12 cellular contexts compared by ENCODE assay signal in the genomic region with DNA sequence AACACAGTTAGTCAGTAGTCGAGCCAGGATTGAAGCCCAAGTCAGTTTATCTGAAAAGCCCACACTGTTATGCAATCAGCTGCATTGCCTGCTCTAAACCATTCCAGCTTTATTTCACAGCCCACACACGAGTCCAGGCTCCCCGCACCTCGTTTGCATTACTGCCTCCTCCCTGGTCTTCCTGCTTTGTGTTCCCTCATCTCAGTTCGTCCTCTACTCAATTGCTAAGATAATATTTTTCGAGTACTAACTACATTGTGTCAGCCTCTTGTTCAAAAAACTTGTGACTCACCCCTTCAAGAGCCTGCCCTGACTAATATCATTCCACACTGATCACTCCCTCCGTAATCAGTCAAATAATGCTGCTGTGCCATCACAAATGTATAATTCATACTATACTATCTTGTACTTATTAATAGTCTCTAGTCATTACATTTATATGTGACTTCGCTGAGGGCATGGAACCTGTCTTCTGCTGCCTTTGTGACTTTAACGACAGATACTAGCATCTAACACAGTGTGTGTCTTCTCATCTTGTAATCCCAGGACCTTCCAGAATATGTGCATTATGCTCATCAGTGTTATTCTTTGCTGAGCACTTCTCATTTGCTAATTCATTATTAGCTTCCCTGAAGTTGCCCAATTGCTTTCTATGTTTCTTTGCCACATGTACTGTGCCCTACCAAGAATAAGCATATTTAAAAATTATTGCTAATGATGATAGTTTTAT. TPM values are rescaled to one million over a fixed set of nuclear protein-coding genes. Genes with fewer than 3 reads are reported as not detected.
DNase-seq lines count a peak whose midpoint lies in the region; ATAC-seq, FAIRE-seq and TF ChIP-seq lines count a peak whose summit lies in the region.
"Had no signal": no experiment of that assay in that cellular context is flagged by ENCODE, and none has a peak within 500 bp of the region (broad histone marks: within the 10 kb centered on the region; RNA-seq: fewer than 3 reads in every experiment).

No MANE protein-coding gene starts in this region.

- H3K4me3 ChIP-seq in ACC112 (ENCODE audit: low read depth, low read length) (peak overlapping the region; percentile 27; the same call in 1 of the 2 replicates), HL-60 (replicated peaks; ENCODE audit: insufficient read depth, low read length) (no peak overlapping the region), astrocyte (ENCODE audit: insufficient read depth, low read depth, low read length) (peak overlapping the region; percentile 12), keratinocyte (ENCODE audit: control insufficient read depth in 2 of 3, extremely low read depth in 1 of 3, insufficient read depth in 2 of 3, low read depth in 1 of 3, low read length in 3 of 3) (peak overlapping the region in 1 of 3 experiments; percentile 43)

- H3K9me3 Mint-ChIP-seq in astrocyte (ENCODE audit: unreplicated experiment) (no peaks in the 10 kb centered on the region), endothelial cell (ENCODE audit: unreplicated experiment) (no peaks in the 10 kb centered on the region), WTC11 (peaks cover 9% of the 10 kb centered on the region)

- TF ChIP-seq CTCF in HL-60 (IDR thresholded peaks at IDR 0.05; ENCODE audit: insufficient read depth, low read length), result no peak
- no peak for TF ChIP-seq CTCF in astrocyte (IDR thresholded peaks at IDR 0.05; ENCODE audit: insufficient read depth, low read depth, low read length)
- no peak for TF ChIP-seq CTCF in keratinocyte (optimal IDR thresholded peaks at IDR 0.05 in 1 of 3, IDR thresholded peaks at IDR 0.05 in 1 of 3, conservative IDR thresholded peaks at IDR 0.05 in 1 of 3; ENCODE audit: extremely low read depth in 1 of 3, insufficient read depth in 2 of 3, low read length in 3 of 3)
- TF ChIP-seq CTCF in endothelial cell (IDR thresholded peaks at IDR 0.05; ENCODE audit: unreplicated experiment), result no peak
- no peak for TF ChIP-seq CTCF in WTC11 (IDR thresholded peaks at IDR 0.05)

- H3K36me3 Mint-ChIP-seq in astrocyte (ENCODE audit: low read depth, unreplicated experiment), result no peaks in the 10 kb centered on the region
- H3K36me3 Mint-ChIP-seq in endothelial cell (ENCODE audit: low read depth, unreplicated experiment), result no peaks in the 10 kb centered on the region
- no peaks in the 10 kb centered on the region for H3K36me3 Mint-ChIP-seq in WTC11

- peak overlapping the region; percentile 11 for H3K9ac ChIP-seq in astrocyte (ENCODE audit: low read length)
- H3K9ac ChIP-seq in keratinocyte (ENCODE audit: control insufficient read depth, extremely low read depth, insufficient read depth, low read length), result peak overlapping the region; percentile 51

- no peaks in the 10 kb centered on the region for H3K9me1 ChIP-seq in keratinocyte (ENCODE audit: control insufficient read depth, extremely low read depth, insufficient read depth, low read length)

- POLR2A ChIA-PET in WTC11 (lab: Charles Lee), result no interaction called here

- no peaks in the 10 kb centered on the region for H3K79me2 ChIP-seq in ACC112 (ENCODE audit: control insufficient read depth, insufficient read depth, low read length, unreplicated experiment)
- no peaks in the 10 kb centered on the region for H3K79me2 ChIP-seq in astrocyte (ENCODE audit: insufficient read depth, low read length)
- H3K79me2 ChIP-seq in keratinocyte (ENCODE audit: control insufficient read depth, insufficient read depth, low read length), result no peaks in the 10 kb centered on the region

- FAIRE-seq in astrocyte (lab: Jason Lieb, UNC), result peak; percentile 91
- no peak for FAIRE-seq in keratinocyte (lab: Jason Lieb, UNC)

- CTCF ChIA-PET in WTC11 (lab: Charles Lee), result no interaction called here

- H3K9me3 ChIP-seq in astrocyte (ENCODE audit: insufficient read depth, low read depth, low read length) (no peaks in the 10 kb centered on the region), keratinocyte (ENCODE audit: control insufficient read depth, low read depth, low read length) (no peaks in the 10 kb centered on the region)
- H3K9me3 ChIP-seq: Caco-2 had no signal

- H3K27ac Mint-ChIP-seq in astrocyte (ENCODE audit: unreplicated experiment) (no peak overlapping the region), endothelial cell (ENCODE audit: unreplicated experiment) (no peak overlapping the region), WTC11 (no peak overlapping the region)
- H3K27ac Mint-ChIP-seq: activated naive CD8-positive, alpha-beta T cell treated with anti-CD3 and anti-CD28 coated beads, Interleukin-2, amount 10 ng/mL, durations not matched to agents 7 days and 5 days had no signal

- H3K27ac ChIP-seq in ACC112 (ENCODE audit: low read depth, low read length) (peak overlapping the region; percentile 43), HL-60 (replicated peaks) (peak overlapping the region; percentile 10; the same call in 1 of the 2 replicates), astrocyte (ENCODE audit: low read depth, low read length) (no peak overlapping the region), keratinocyte (ENCODE audit: control insufficient read depth, insufficient read depth, low read length) (peak overlapping the region; percentile 81)

- dilution Hi-C loops in keratinocyte (cut with MboI; ENCODE audit: extremely low pct_ligation_motif_present, low sequenced_read_pairs), result no loop called here

- H3K4me3 Mint-ChIP-seq in astrocyte (ENCODE audit: unreplicated experiment), result no peak overlapping the region
- no peak overlapping the region for H3K4me3 Mint-ChIP-seq in endothelial cell (ENCODE audit: unreplicated experiment)
- H3K4me3 Mint-ChIP-seq in WTC11, result no peak overlapping the region
- H3K4me3 Mint-ChIP-seq: activated naive CD8-positive, alpha-beta T cell treated with anti-CD3 and anti-CD28 coated beads, Interleukin-2, amount 10 ng/mL, durations not matched to agents 7 days and 5 days had no signal

- H3K4me1 Mint-ChIP-seq in astrocyte (ENCODE audit: low read depth, unreplicated experiment), result peaks cover 19% of the 10 kb centered on the region
- H3K4me1 Mint-ChIP-seq in endothelial cell (ENCODE audit: unreplicated experiment), result peaks cover 11% of the 10 kb centered on the region
- H3K4me1 Mint-ChIP-seq in WTC11, result peaks cover 3% of the 10 kb centered on the region; the same call in 1 of the 2 replicates

- H4K20me1 ChIP-seq in astrocyte (ENCODE audit: insufficient read depth, low read length) (no peaks in the 10 kb centered on the region), keratinocyte (ENCODE audit: control insufficient read depth, extremely low read depth, insufficient read depth, low read length) (no peaks in the 10 kb centered on the region)

- H3K36me3 ChIP-seq in ACC112 (ENCODE audit: insufficient read depth, low read length) (no peaks in the 10 kb centered on the region), astrocyte (ENCODE audit: insufficient read depth, low read length) (no peaks in the 10 kb centered on the region), keratinocyte (ENCODE audit: control insufficient read depth in 2 of 2, extremely low read depth in 1 of 2, insufficient read depth in 2 of 2, low read length in 2 of 2) (no peaks in the 10 kb centered on the region)

- H3K4me1 ChIP-seq in ACC112 (ENCODE audit: control insufficient read depth, insufficient read depth, low read length, unreplicated experiment) (peaks cover 17% of the 10 kb centered on the region), astrocyte (ENCODE audit: insufficient read depth, low read length) (peaks cover 16% of the 10 kb centered on the region), keratinocyte (ENCODE audit: control insufficient read depth, extremely low read depth, insufficient read depth, low read length) (peaks cover 34% of the 10 kb centered on the region)
- H3K4me1 ChIP-seq: Caco-2 had no signal

- no peaks in the 10 kb centered on the region for H3K27me3 Mint-ChIP-seq in astrocyte (ENCODE audit: low read depth, unreplicated experiment)
- H3K27me3 Mint-ChIP-seq in endothelial cell (ENCODE audit: unreplicated experiment), result no peaks in the 10 kb centered on the region
- no peaks in the 10 kb centered on the region for H3K27me3 Mint-ChIP-seq in WTC11 (ENCODE audit: low read depth)

- H3K4me2 ChIP-seq in astrocyte (ENCODE audit: low read length), result peak overlapping the region; percentile 75
- peak overlapping the region; percentile 79 for H3K4me2 ChIP-seq in keratinocyte (ENCODE audit: control insufficient read depth, extremely low read depth, insufficient read depth, low read depth, low read length)

- peak in 1 of 2 experiments; percentile 40 for DNase-seq in HL-60 (ENCODE audit: low read depth in 1 of 2, low spot score in 1 of 2)
- peak; percentile 89 for DNase-seq in astrocyte (ENCODE audit: low read depth)
- DNase-seq in keratinocyte (ENCODE audit: low read depth, low spot score), result peak; percentile 50
- no peak for DNase-seq in effector CD8-positive, alpha-beta T cell (lab: John Stamatoyannopoulos, UW)
- DNase-seq in endothelial cell (ENCODE audit: low spot score), result no peak
- no peak for DNase-seq in WTC11 (ENCODE audit: low spot score)
- DNase-seq: activated naive CD8-positive, alpha-beta T cell treated with anti-CD3 and anti-CD28 coated beads, Interleukin-2, amount 10 ng/mL, durations not matched to agents 7 days and 5 days; Caco-2; NCI-H2081; T-helper 9 cell had no signal

- H3K27me3 ChIP-seq in ACC112 (ENCODE audit: insufficient read depth, low read length), result no peaks in the 10 kb centered on the region
- H3K27me3 ChIP-seq in HL-60 (ENCODE audit: insufficient read depth, poor library complexity, severe bottlenecking), result no peaks in the 10 kb centered on the region
- no peaks in the 10 kb centered on the region for H3K27me3 ChIP-seq in astrocyte (ENCODE audit: insufficient read depth, low read length)
- no peaks in the 10 kb centered on the region for H3K27me3 ChIP-seq in keratinocyte (ENCODE audit: control insufficient read depth, extremely low read depth, insufficient read depth, low read length)

- H2AFZ ChIP-seq in ACC112 (ENCODE audit: low read length, unreplicated experiment), result no peak overlapping the region
- H2AFZ ChIP-seq in astrocyte (ENCODE audit: low read depth, low read length), result peak overlapping the region; percentile 54
- peak overlapping the region; percentile 75 for H2AFZ ChIP-seq in keratinocyte (ENCODE audit: control insufficient read depth, low read length)

- no peak for ATAC-seq in GM18502 (IDR thresholded peaks at IDR 0.05; ENCODE audit: poor library complexity, unreplicated experiment)
- no peak for ATAC-seq in WTC11

RNA-seq across cellular contexts. Expression of a gene that starts 26.2 kb away (rescaled TPM):
- total RNA-seq in astrocyte, result 16.2 and 16.3 TPM in 2 replicates
- 12.7 to 18.6 TPM (median 17.0 TPM) in 3 replicates for polyA plus RNA-seq in keratinocyte
- 17.6 TPM for polyA plus RNA-seq in keratinocyte (2011; ENCODE audit: low read depth)
- polyA plus RNA-seq in keratinocyte (2011; cell fraction: cytosol; rRNA removed), result 8.4 and 9.9 TPM in 2 replicates
- 39.7 and 42.2 TPM in 2 replicates for polyA plus RNA-seq in keratinocyte (2011; cell fraction: nucleus; rRNA removed)
- 13.8 and 14.0 TPM in 2 replicates for polyA plus RNA-seq in keratinocyte (2012; ENCODE audit: low replicate concordance)
- polyA minus RNA-seq in keratinocyte, result 24.8 to 50.3 TPM (median 36.8 TPM) in 3 replicates
- polyA minus RNA-seq in keratinocyte (2011; cell fraction: cytosol; rRNA and poly(A)+ RNA removed), result 14.0 TPM
- 40.6 and 81.8 TPM in 2 replicates for polyA minus RNA-seq in keratinocyte (2011; cell fraction: nucleus; rRNA and poly(A)+ RNA removed)
- total RNA-seq in endothelial cell (ENCODE audit: unreplicated experiment), result 22.7 TPM
- 22.6 to 25.7 TPM (median 23.7 TPM) in 3 replicates for total RNA-seq in WTC11 (2021)

Comparison
In these comparisons a context has a peak if more than half of its experiments do, and no peak if none do; other contexts are left out.
1. DNase-seq: peak in astrocyte (single experiment) and keratinocyte (single experiment); none in effector CD8-positive, alpha-beta T cell (single experiment), endothelial cell (single experiment) and WTC11 (single experiment).